In the genomic region with DNA sequence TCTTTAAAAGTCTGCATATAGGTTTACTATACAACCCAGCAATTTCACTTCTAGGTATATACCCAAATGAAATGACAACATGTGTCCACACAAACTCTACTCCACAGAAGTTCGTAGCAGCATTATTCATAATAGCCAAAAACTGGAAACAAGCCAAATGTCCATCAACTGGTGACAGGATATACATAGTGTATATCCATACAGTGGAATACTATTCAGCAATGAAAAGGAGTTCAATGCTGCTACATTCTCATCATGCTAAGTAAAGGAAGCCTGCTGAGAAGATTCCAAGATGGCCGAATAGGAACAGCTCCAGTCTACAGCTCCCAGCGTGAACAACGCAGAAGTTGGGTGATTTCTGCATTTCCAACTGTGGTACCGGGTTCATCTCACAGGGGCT, we compare ENCODE assay signal across 34 cellular contexts.
DNase-seq lines count a peak whose midpoint lies in the region; ATAC-seq, FAIRE-seq and TF ChIP-seq lines count a peak whose summit lies in the region.
"Had no signal": no experiment of that assay in that cellular context is flagged by ENCODE, and none has a peak within 500 bp of the region (broad histone marks: within the 10 kb centered on the region; RNA-seq: fewer than 3 reads in every experiment).

No MANE protein-coding gene starts in this region.

- POLR2A ChIA-PET in SK-N-SH (lab: Yijun Ruan, JAX) (no interaction called here), HEK293 (lab: Yijun Ruan, JAX) (no interaction called here), K562 (lab: Yijun Ruan, JAX) (no interaction called here), H1 (lab: Charles Lee; ENCODE audit: partially characterized antibody) (interaction anchor here (1.2 kb wide), 1 partner anchor 9 kb away, joined by 5 read pairs; no protein-coding TSS in a partner anchor)

- no peak overlapping the region for H4K91ac ChIP-seq in H1 (replicated peaks; ENCODE audit: insufficient read length, low read length)

- no peak overlapping the region for H3K56ac ChIP-seq in H1 (replicated peaks; ENCODE audit: insufficient read length, low read depth, low read length)

- no peak for TF ChIP-seq EP300 in SK-N-SH (IDR thresholded peaks at IDR 0.05; ENCODE audit: borderline replicate concordance in 1 of 2, low read depth in 1 of 2, low read length in 1 of 2)
- TF ChIP-seq EP300 in K562 (IDR thresholded peaks at IDR 0.05; ENCODE audit: low read length), result no peak
- TF ChIP-seq EP300 in H1 (IDR thresholded peaks at IDR 0.05; ENCODE audit: borderline replicate concordance in 1 of 2, low read depth in 2 of 2, low read length in 2 of 2), result no peak

- no peak overlapping the region for H3K4me2 ChIP-seq in SK-N-SH
- no peak overlapping the region for H3K4me2 ChIP-seq in K562 (ENCODE audit: insufficient read depth, low read length)
- H3K4me2 ChIP-seq in H1 (ENCODE audit: insufficient read depth in 1 of 2, low read depth in 2 of 2, low read length in 2 of 2), result no peak overlapping the region
- H3K4me2 ChIP-seq: A549; BLaER1; BLaER1 treated with 17β-estradiol and CSF1 and Interleukin-3, amounts not matched to agents 10 nM and 100 nM had no signal

- CTCF ChIA-PET in SK-N-SH (lab: Yijun Ruan, JAX), result no interaction called here
- CTCF ChIA-PET in HEK293 (lab: Yijun Ruan, JAX), result no interaction called here
- CTCF ChIA-PET in K562 (lab: Yijun Ruan, JAX; ENCODE audit: low intra/inter-chr PET ratio), result no interaction called here
- CTCF ChIA-PET in H1 (lab: Charles Lee; ENCODE audit: partially characterized antibody), result interaction anchor here (0.7 to 1.1 kb wide), 6 partner anchors 14 to 205 kb away, joined by 3 to 5 read pairs (median 3); no protein-coding TSS in a partner anchor

- no peak overlapping the region for H3K18ac ChIP-seq in H1 (ENCODE audit: extremely low read depth, low read length)

- H3K23ac ChIP-seq in H1 (ENCODE audit: insufficient read length), result no peak overlapping the region

- H2BK12ac ChIP-seq in H1 (ENCODE audit: low read depth, low read length), result no peak overlapping the region

- no peak overlapping the region for H3K14ac ChIP-seq in H1 (ENCODE audit: insufficient read length)

- no peak overlapping the region for H2BK5ac ChIP-seq in H1 (ENCODE audit: low read depth, low read length)

- intact Hi-C loops in K562 (cut with micrococcal nuclease), result no loop called here

- no peak overlapping the region for H2BK120ac ChIP-seq in H1 (replicated peaks; ENCODE audit: low read depth, low read length)

- DNase-seq in SK-N-SH, result no peak
- no peak for DNase-seq in K562 (ENCODE audit: extremely low read depth in 1 of 4, low spot score in 3 of 4)
- no peak for DNase-seq in H1 (ENCODE audit: low read depth in 1 of 2, low spot score in 2 of 2)
- DNase-seq in DMS79 treated with DMSO at 0.1 percent for 48 hours (lab: John Stamatoyannopoulos, UW), result no peak
- DNase-seq: 8988T; ACHN; AML-193; BE2C; C1 segment of cervical spinal cord; Caco-2; Calu3; CD4-positive, alpha-beta memory T cell; CD4-positive, alpha-beta T cell; CD4-positive, CD25-positive, alpha-beta regulatory T cell; CD8-positive, alpha-beta memory T cell; CD8-positive, alpha-beta T cell; COR-L47; DMS 273 treated with DMSO at 0.1 percent for 48 hours; DMS153; DMS53; DMS79; DND-41; EL had no signal

- H3K4me3 ChIP-seq in SK-N-SH (ENCODE audit: low read depth in 2 of 2, low read length in 1 of 2) (no peak overlapping the region), HEK293 (ENCODE audit: low read depth, low read length) (no peak overlapping the region), K562 (no peak overlapping the region), H1 (ENCODE audit: extremely low read depth in 1 of 4, insufficient read depth in 2 of 4, low read depth in 3 of 4, low read length in 4 of 4) (no peak overlapping the region)
- H3K4me3 ChIP-seq: A549; BLaER1; BLaER1 treated with 17β-estradiol and CSF1 and Interleukin-3, amounts not matched to agents 10 nM and 100 nM had no signal

- no peaks in the 10 kb centered on the region for H3K9me1 ChIP-seq in K562 (ENCODE audit: control insufficient read depth, insufficient read depth, low read length)

- WGBS in SK-N-SH (ENCODE audit: low lambda C conversion rate), result 96% methylated on average over 5 of the region's 5 CpGs
- 0% methylated on average over 5 of the region's 5 CpGs for WGBS in K562 (ENCODE audit: insufficient coverage, low coverage, missing lambda C conversion rate)
- WGBS in H1 (ENCODE audit: extremely low coverage in 1 of 2, insufficient coverage in 1 of 2, insufficient read length in 1 of 2, insufficient replicate concordance in 2 of 2, low coverage in 1 of 2, low lambda C conversion rate in 2 of 2, missing lambda C conversion rate in 1 of 2), 2 experiments, result 93% methylated on average over 5 of the region's 5 CpGs; no CpG with 5 or more reads in 1 of the 2 experiments

- no peaks in the 10 kb centered on the region for H3K27me3 ChIP-seq in SK-N-SH (ENCODE audit: insufficient read depth)
- no peaks in the 10 kb centered on the region for H3K27me3 ChIP-seq in K562 (ENCODE audit: control insufficient read depth in 2 of 2, insufficient read depth in 2 of 2, low read length in 2 of 2)
- no peaks in the 10 kb centered on the region for H3K27me3 ChIP-seq in H1 (replicated peaks in 1 of 4; ENCODE audit: control insufficient read depth in 3 of 4, extremely low read depth in 1 of 4, insufficient read depth in 3 of 4, low read length in 3 of 4)
- H3K27me3 ChIP-seq: BE2C; BLaER1; BLaER1 treated with 17β-estradiol and CSF1 and Interleukin-3, amounts not matched to agents 10 nM and 100 nM had no signal

- H3K23me2 ChIP-seq in H1 (ENCODE audit: low read depth, low read length), result no peaks in the 10 kb centered on the region

- H2AK5ac ChIP-seq in H1 (ENCODE audit: low read depth, low read length), result no peak overlapping the region

- H4K5ac ChIP-seq in H1 (ENCODE audit: insufficient read length, low read depth, low read length), result no peak overlapping the region

- in situ Hi-C loops in K562 (cut with MboI), result no loop called here

- no peak overlapping the region for H3K27ac ChIP-seq in SK-N-SH (ENCODE audit: low read depth in 2 of 2, low read length in 1 of 2)
- no peak overlapping the region for H3K27ac ChIP-seq in HEK293 (ENCODE audit: extremely low read depth, low read depth, low read length)
- H3K27ac ChIP-seq in K562 (ENCODE audit: extremely low read depth, low read depth, low read length), result no peak overlapping the region
- no peak overlapping the region for H3K27ac ChIP-seq in H1 (ENCODE audit: low read depth, low read length)
- H3K27ac ChIP-seq: 22Rv1; A549; BLaER1; BLaER1 treated with 17β-estradiol and CSF1 and Interleukin-3, amounts not matched to agents 10 nM and 100 nM; C4-2B had no signal

- ATAC-seq in SK-N-SH treated with all-trans-retinoic acid at 6 μM for 48 hours (no peak), K562 (no peak), GM21367 (IDR thresholded peaks at IDR 0.05; ENCODE audit: unreplicated experiment) (no peak), GM18858 (IDR thresholded peaks at IDR 0.05; ENCODE audit: unreplicated experiment) (no peak)
- ATAC-seq: A549; CD8-positive, alpha-beta T cell had no signal

- H3F3A ChIP-seq in SK-N-SH (replicated peaks; ENCODE audit: insufficient read depth), result peaks cover 2% of the 10 kb centered on the region

- H3K4ac ChIP-seq in H1 (replicated peaks; ENCODE audit: insufficient read length, low read depth, low read length), result no peak overlapping the region

- no peaks in the 10 kb centered on the region for H3K4me1 ChIP-seq in SK-N-SH (ENCODE audit: control insufficient read depth in 1 of 2, insufficient read depth in 2 of 2, low read depth in 1 of 2, low read length in 1 of 2)
- H3K4me1 ChIP-seq in HEK293 (ENCODE audit: control insufficient read depth, insufficient read depth, low read length), result no peaks in the 10 kb centered on the region
- H3K4me1 ChIP-seq in K562 (replicated peaks in 1 of 2; ENCODE audit: control insufficient read depth in 2 of 2, insufficient read depth in 2 of 2, low read length in 2 of 2), result no peaks in the 10 kb centered on the region
- H3K4me1 ChIP-seq in H1 (replicated peaks in 1 of 4; ENCODE audit: control insufficient read depth in 3 of 4, insufficient read depth in 4 of 4, low read length in 3 of 4), result no peaks in the 10 kb centered on the region
- H3K4me1 ChIP-seq: A549; BE2C; BLaER1; BLaER1 treated with 17β-estradiol and CSF1 and Interleukin-3, amounts not matched to agents 10 nM and 100 nM; Caco-2 had no signal

- H3K36me3 ChIP-seq in SK-N-SH (replicated peaks in 1 of 2; ENCODE audit: control insufficient read depth in 1 of 2, insufficient read depth in 2 of 2, low read length in 1 of 2) (no peaks in the 10 kb centered on the region), HEK293 (ENCODE audit: control insufficient read depth in 2 of 2, insufficient read depth in 1 of 2, low read length in 2 of 2) (no peaks in the 10 kb centered on the region), K562 (ENCODE audit: control insufficient read depth, insufficient read depth, low read length) (no peaks in the 10 kb centered on the region), H1 (ENCODE audit: control insufficient read depth in 2 of 4, insufficient read depth in 4 of 4, low read length in 3 of 4) (peaks cover 0 to 12% (median 3%) of the 10 kb centered on the region in 4 experiments; a peak in 4 of 8 replicates)
- H3K36me3 ChIP-seq: BE2C; BLaER1; BLaER1 treated with 17β-estradiol and CSF1 and Interleukin-3, amounts not matched to agents 10 nM and 100 nM had no signal

- H3K9me3 ChIP-seq in SK-N-SH (no peaks in the 10 kb centered on the region), HEK293 (ENCODE audit: control insufficient read depth, insufficient read depth, low read depth, low read length) (no peaks in the 10 kb centered on the region), K562 (replicated peaks; ENCODE audit: control insufficient read depth, insufficient read depth, low read depth, low read length) (no peaks in the 10 kb centered on the region), H1 (ENCODE audit: insufficient read depth in 2 of 2, low read depth in 1 of 2, low read length in 1 of 2) (peaks cover 3 to 5% of the 10 kb centered on the region in 2 experiments; a peak in 2 of 4 replicates)
- H3K9me3 ChIP-seq: A549, BE2C, Caco-2 had no signal

- no peak overlapping the region for H4K8ac ChIP-seq in H1 (ENCODE audit: extremely low read depth, insufficient read depth, low read length)

- TF ChIP-seq CTCF in SK-N-SH (IDR thresholded peaks at IDR 0.05), result no peak
- no peak for TF ChIP-seq CTCF in HEK293 (tag by site-specific recombination; IDR thresholded peaks at IDR 0.05)
- no peak for TF ChIP-seq CTCF in K562 (IDR thresholded peaks at IDR 0.05 in 2 of 3, conservative IDR thresholded peaks at IDR 0.05 in 1 of 3; ENCODE audit: insufficient read depth in 2 of 3, low read depth in 1 of 3, low read length in 3 of 3)
- no peak for TF ChIP-seq CTCF in H1 (IDR thresholded peaks at IDR 0.05; ENCODE audit: control extremely low read depth in 1 of 3, insufficient read depth in 1 of 3, low read depth in 1 of 3, low read length in 3 of 3)

- H2AFZ ChIP-seq in SK-N-SH (ENCODE audit: low read depth), result no peak overlapping the region
- H2AFZ ChIP-seq in K562 (ENCODE audit: low read depth, low read length), result no peak overlapping the region
- H2AFZ ChIP-seq in H1 (ENCODE audit: low read length), result no peak overlapping the region

- FAIRE-seq in K562 (lab: Jason Lieb, UNC) (no peak), H1 (lab: Jason Lieb, UNC) (no peak)
- FAIRE-seq: A204.1, A549, D721Med had no signal

- TF ChIP-seq POLR2A in K562 (conservative IDR thresholded peaks at IDR 0.05), result no peak
- TF ChIP-seq POLR2A in H1 (IDR thresholded peaks at IDR 0.05; ENCODE audit: control extremely low read depth in 1 of 2, low read depth in 2 of 2, low read length in 2 of 2), result no peak

- BruUV-seq in K562 (replicated peaks; lab: Mats Ljungman, UMichigan), result no TSS peak

- H3K9ac ChIP-seq in SK-N-SH (no peak overlapping the region), K562 (ENCODE audit: insufficient read depth in 1 of 2, low read depth in 2 of 2, low read length in 2 of 2) (no peak overlapping the region), H1 (replicated peaks in 1 of 4; ENCODE audit: extremely low read depth in 1 of 4, low read depth in 3 of 4, low read length in 3 of 4) (no peak overlapping the region)
- H3K9ac ChIP-seq: BLaER1; BLaER1 treated with 17β-estradiol and CSF1 and Interleukin-3, amounts not matched to agents 10 nM and 100 nM had no signal

- H3K79me2 ChIP-seq in SK-N-SH (ENCODE audit: insufficient read depth), result no peaks in the 10 kb centered on the region
- no peaks in the 10 kb centered on the region for H3K79me2 ChIP-seq in K562 (ENCODE audit: control insufficient read depth, insufficient read depth, low read length)
- no peaks in the 10 kb centered on the region for H3K79me2 ChIP-seq in H1 (ENCODE audit: control insufficient read depth in 1 of 2, insufficient read depth in 2 of 2, low read length in 2 of 2)

- no peaks in the 10 kb centered on the region for H3K9me2 ChIP-seq in SK-N-SH

- no peaks in the 10 kb centered on the region for H3K79me1 ChIP-seq in H1 (ENCODE audit: low read depth, low read length)

- H2BK20ac ChIP-seq in H1 (ENCODE audit: low read length), result no peak overlapping the region

- TF ChIP-seq RAD21 in SK-N-SH (IDR thresholded peaks at IDR 0.05; ENCODE audit: low read length) (no peak), K562 (CRISPR knock-in tag; conservative IDR thresholded peaks at IDR 0.05 in 1 of 2, IDR thresholded peaks at IDR 0.05 in 1 of 2) (no peak), H1 (IDR thresholded peaks at IDR 0.05 in 1 of 2, conservative IDR thresholded peaks at IDR 0.05 in 1 of 2; ENCODE audit: low read depth in 2 of 2, low read length in 2 of 2) (no peak)

- no peaks in the 10 kb centered on the region for H4K20me1 ChIP-seq in SK-N-SH (ENCODE audit: insufficient read depth)
- H4K20me1 ChIP-seq in K562 (replicated peaks; ENCODE audit: control insufficient read depth, insufficient read depth, low read length), result no peaks in the 10 kb centered on the region
- H4K20me1 ChIP-seq in H1 (replicated peaks in 1 of 2; ENCODE audit: control insufficient read depth in 1 of 2, insufficient read depth in 2 of 2, low read length in 2 of 2), result peaks cover 0 to 1% of the 10 kb centered on the region in 2 experiments
- H4K20me1 ChIP-seq: BLaER1; BLaER1 treated with 17β-estradiol and CSF1 and Interleukin-3, amounts not matched to agents 10 nM and 100 nM had no signal

- no peak overlapping the region for H2BK15ac ChIP-seq in H1 (ENCODE audit: low read length)
